9 cellular contexts compared by ENCODE assay signal in the genomic region with DNA sequence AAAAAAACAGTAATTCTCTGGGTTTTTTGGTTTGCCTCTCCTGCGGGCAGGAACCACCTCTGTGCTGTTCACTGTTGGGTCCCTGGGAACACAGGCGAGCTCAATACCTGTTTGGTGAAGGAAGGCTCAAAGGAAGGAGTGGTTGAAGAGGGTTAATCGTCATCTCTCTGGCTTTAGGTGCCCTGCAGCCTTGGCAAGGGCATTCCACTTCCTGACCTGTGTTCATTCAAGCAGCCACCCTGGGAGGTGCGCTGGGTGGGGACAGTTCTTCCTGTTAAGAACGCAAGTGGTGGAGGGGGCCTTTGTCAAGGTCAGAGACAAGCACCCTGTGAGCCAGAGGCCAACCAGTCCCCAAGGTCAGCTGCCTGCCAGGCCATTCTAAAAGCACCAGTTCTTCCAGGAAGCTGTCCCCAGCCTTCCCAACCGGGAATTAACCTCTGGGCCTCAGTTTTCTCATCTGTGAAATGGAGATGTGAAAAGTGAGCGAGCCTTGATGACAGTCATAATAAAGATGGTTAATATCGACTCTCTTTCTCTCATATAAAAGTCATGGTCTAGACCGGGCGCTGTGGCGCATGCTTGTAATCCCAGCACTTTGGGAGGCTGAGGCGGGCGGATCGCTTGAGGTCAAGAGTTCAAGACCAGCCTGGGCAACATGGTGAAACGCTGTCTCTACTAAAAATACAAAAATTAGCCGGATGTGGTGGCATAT. TPM values are rescaled to one million over a fixed set of nuclear protein-coding genes. Genes with fewer than 3 reads are reported as not detected.
DNase-seq lines count a peak whose midpoint lies in the region; ATAC-seq and TF ChIP-seq lines count a peak whose summit lies in the region.
"Had no signal": no experiment of that assay in that cellular context is flagged by ENCODE, and none has a peak within 500 bp of the region (broad histone marks: within the 10 kb centered on the region; RNA-seq: fewer than 3 reads in every experiment).

No MANE protein-coding gene starts in this region.

- H3K27me3 ChIP-seq in smooth muscle cell (ENCODE audit: low read depth): no peaks in the 10 kb centered on the region

- H2AFZ ChIP-seq in smooth muscle cell (ENCODE audit: low read depth): no peak overlapping the region

- H3K9me3 Mint-ChIP-seq in HFFc6: no peaks in the 10 kb centered on the region
- no peaks in the 10 kb centered on the region for H3K9me3 Mint-ChIP-seq in effector memory CD8-positive, alpha-beta T cell

- H3K36me3 ChIP-seq in smooth muscle cell (ENCODE audit: low read depth): no peaks in the 10 kb centered on the region

- peaks cover 10% of the 10 kb centered on the region for H3K27me3 Mint-ChIP-seq in HFFc6 (ENCODE audit: insufficient read depth)
- no peaks in the 10 kb centered on the region for H3K27me3 Mint-ChIP-seq in effector memory CD8-positive, alpha-beta T cell

- peak overlapping the region; percentile 54; the same call in 1 of the 2 replicates for H3K27ac Mint-ChIP-seq in HFFc6
- peak overlapping the region; percentile 98 to 100 for H3K27ac Mint-ChIP-seq in effector memory CD8-positive, alpha-beta T cell

- H3K4me3 ChIP-seq in smooth muscle cell: no peak overlapping the region

- in situ Hi-C loops in KBM-7 (cut with MboI; ENCODE audit: low pct_unique_long_range_greater_than_20kb, low sequenced_read_pairs): no loop called here

- H3K4me2 ChIP-seq in smooth muscle cell: no peak overlapping the region

- no peaks in the 10 kb centered on the region for H3K36me3 Mint-ChIP-seq in HFFc6 (ENCODE audit: low read depth)
- H3K36me3 Mint-ChIP-seq in effector memory CD8-positive, alpha-beta T cell (ENCODE audit: insufficient read depth): peaks cover 75% of the 10 kb centered on the region

- peaks cover 63% of the 10 kb centered on the region for H4K20me1 ChIP-seq in smooth muscle cell (ENCODE audit: low read depth)

- TF ChIP-seq CTCF in HFFc6 (IDR thresholded peaks at IDR 0.05) (no peak), smooth muscle cell (IDR thresholded peaks at IDR 0.05; ENCODE audit: borderline replicate concordance, insufficient read depth, poor library complexity, severe bottlenecking) (no peak)

- peak; percentile 12 for ATAC-seq in effector memory CD8-positive, alpha-beta T cell (replicated peaks)

- H3K4me1 Mint-ChIP-seq in HFFc6 (ENCODE audit: low read depth): peaks cover 42% of the 10 kb centered on the region
- H3K4me1 Mint-ChIP-seq in effector memory CD8-positive, alpha-beta T cell (ENCODE audit: low read depth in 2 of 2): peaks cover 78 to 86% of the 10 kb centered on the region in 2 donors

- H3F3A ChIP-seq in smooth muscle cell (ENCODE audit: low read depth): peaks cover 7% of the 10 kb centered on the region

- H3K79me2 ChIP-seq in smooth muscle cell (ENCODE audit: low read depth): peaks cover 4% of the 10 kb centered on the region

- peaks cover 1% of the 10 kb centered on the region for H3K4me1 ChIP-seq in smooth muscle cell (ENCODE audit: low read depth)

- WGBS in smooth muscle cell (ENCODE audit: low lambda C conversion rate): 95% methylated on average over 16 of the region's 16 CpGs

- DNase-seq in HFFc6: no peak
- peak; percentile 44 for DNase-seq in T-helper 22 cell (ENCODE audit: low read depth)
- peak in 2 of 3 experiments; percentile 49 to 54 for DNase-seq in effector memory CD8-positive, alpha-beta T cell
- no peak for DNase-seq in smooth muscle cell (lab: John Stamatoyannopoulos, UW; ENCODE audit: unreplicated experiment)
- DNase-seq in Kasumi-1 (lab: John Stamatoyannopoulos, UW): no peak
- DNase-seq in NAMALWA (ENCODE audit: low spot score): no peak
- no peak for DNase-seq in KBM-7
- DNase-seq in NCI-H1048 (lab: John Stamatoyannopoulos, UW): no peak
- DNase-seq: NCI-H2107 had no signal

- no peaks in the 10 kb centered on the region for H3K9me3 ChIP-seq in smooth muscle cell (replicated peaks; ENCODE audit: low read depth)

- H3K4me3 Mint-ChIP-seq in HFFc6: no peak overlapping the region
- H3K4me3 Mint-ChIP-seq in effector memory CD8-positive, alpha-beta T cell: peak overlapping the region; percentile 86 to 90

- peak overlapping the region; percentile 23 for H3K27ac ChIP-seq in smooth muscle cell (ENCODE audit: low read depth)

- no peak overlapping the region for H3K9ac ChIP-seq in smooth muscle cell (ENCODE audit: low read depth)

RNA-seq across cellular contexts. Expression of gene RHOF, which starts 6.3 kb away (rescaled TPM):
- 1 to 10 TPM; 3.2 to 4.2 (median 3.6) TPM for total RNA-seq in HFFc6 (2021; fragmentation: NEBNext Ultra II Directional; extraction: Animal tissue kit (Norgen Biotek cat#: 25700))
- 12.7 and 25.9 TPM in 2 replicates for total RNA-seq in smooth muscle cell
- 13.8 and 15.3 TPM in 2 replicates for polyA plus RNA-seq in smooth muscle cell

RNA-seq across cellular contexts. Expression of gene SETD1B, which starts 16.6 kb away (rescaled TPM):
- 10 to 100 TPM; 18.5 to 22.0 (median 20.9) TPM for total RNA-seq in HFFc6 (2021; fragmentation: NEBNext Ultra II Directional; extraction: Animal tissue kit (Norgen Biotek cat#: 25700))
- total RNA-seq in smooth muscle cell: 2.7 and 4.2 TPM in 2 replicates
- polyA plus RNA-seq in smooth muscle cell: 1.9 and 2.9 TPM in 2 replicates

Comparison
In these comparisons a context has a peak if more than half of its experiments do, and no peak if none do; other contexts are left out.
1. DNase-seq: peak in T-helper 22 cell (single experiment) and effector memory CD8-positive, alpha-beta T cell (2 of 3); none in HFFc6 (single experiment), smooth muscle cell (single experiment), Kasumi-1 (0 of 2), NAMALWA (single experiment), KBM-7 (single experiment) and NCI-H1048 (single experiment).